In the genomic region with DNA sequence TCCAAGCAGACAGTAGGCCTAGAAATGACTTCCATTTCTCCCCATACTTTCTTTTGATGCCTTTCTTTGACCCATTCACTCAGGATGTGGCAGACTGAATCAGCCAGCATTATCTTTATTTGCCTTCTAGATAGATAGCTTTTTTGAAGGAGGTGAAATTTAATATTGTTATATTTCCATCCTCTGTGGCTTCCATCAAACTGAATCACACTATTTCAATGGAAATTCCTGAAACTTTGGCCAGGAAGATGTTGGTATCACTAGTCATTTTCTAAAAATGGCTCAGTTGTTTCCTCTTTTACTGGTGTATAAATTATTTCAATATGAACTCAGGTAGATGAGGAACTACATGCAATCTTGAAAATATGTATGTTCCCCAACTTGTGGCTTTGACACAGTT, we compare ENCODE assay signal across 19 cellular contexts. TPM values are rescaled to one million over a fixed set of nuclear protein-coding genes. Genes with fewer than 3 reads are reported as not detected.
DNase-seq lines count a peak whose midpoint lies in the region; ATAC-seq, FAIRE-seq and TF ChIP-seq lines count a peak whose summit lies in the region.
"Had no signal": no experiment of that assay in that cellular context is flagged by ENCODE, and none has a peak within 500 bp of the region (broad histone marks: within the 10 kb centered on the region; RNA-seq: fewer than 3 reads in every experiment).

No MANE protein-coding gene starts in this region.

- H3K36me3 ChIP-seq in PC-3 (ENCODE audit: low read depth, low read length) (no peaks in the 10 kb centered on the region), endothelial cell of umbilical vein (ENCODE audit: control insufficient read depth in 2 of 2, extremely low read depth in 1 of 2, insufficient read depth in 2 of 2, low read length in 2 of 2) (no peaks in the 10 kb centered on the region)
- H3K36me3 ChIP-seq: SJSA1 had no signal

- TF ChIP-seq POLR2A in endothelial cell of umbilical vein (IDR thresholded peaks at IDR 0.05; ENCODE audit: low read depth, low read length), result no peak

- no peak for TF ChIP-seq CTCF in PC-3 (conservative IDR thresholded peaks at IDR 0.05; ENCODE audit: low read depth, low read length)
- TF ChIP-seq CTCF in endothelial cell of umbilical vein (IDR thresholded peaks at IDR 0.05; ENCODE audit: extremely low read depth in 1 of 2, insufficient read depth in 1 of 2, low read depth in 1 of 2, low read length in 2 of 2), result no peak
- no peak for TF ChIP-seq CTCF in dorsolateral prefrontal cortex (IDR thresholded peaks at IDR 0.05 in 54 of 56, conservative IDR thresholded peaks at IDR 0.05 in 2 of 56; ENCODE audit: low read depth in 1 of 56, partially characterized antibody in 56 of 56)

- BruUV-seq in PC-3 (replicated peaks; lab: Mats Ljungman, UMichigan) (no TSS peak), endothelial cell of umbilical vein (replicated peaks; lab: Mats Ljungman, UMichigan) (no TSS peak)

- FAIRE-seq in endothelial cell of umbilical vein (lab: Jason Lieb, UNC), result no peak
- FAIRE-seq: GM12891 had no signal

- H3K27me3 ChIP-seq in PC-3 (ENCODE audit: low read length), result no peaks in the 10 kb centered on the region
- H3K27me3 ChIP-seq in endothelial cell of umbilical vein (ENCODE audit: control insufficient read depth in 2 of 2, insufficient read depth in 2 of 2, low read length in 2 of 2), result no peaks in the 10 kb centered on the region
- no peaks in the 10 kb centered on the region for H3K27me3 ChIP-seq in dorsolateral prefrontal cortex
- H3K27me3 ChIP-seq: SJSA1 had no signal

- no peaks in the 10 kb centered on the region for H3K9me2 ChIP-seq in PC-3 (replicated peaks; ENCODE audit: low read length)

- H3K4me2 ChIP-seq in PC-3 (ENCODE audit: low read length), result peak overlapping the region; percentile 20
- peak overlapping the region; percentile 30 for H3K4me2 ChIP-seq in endothelial cell of umbilical vein (ENCODE audit: insufficient read depth, low read length)

- DNase-seq in NOMO-1 treated with DMSO at 0.1 percent for 48 hours (lab: John Stamatoyannopoulos, UW; ENCODE audit: unreplicated experiment) (peak; percentile 68), NOMO-1 (lab: John Stamatoyannopoulos, UW; ENCODE audit: unreplicated experiment in 2 of 2) (no peak), PC-3 (peak; percentile 77), endothelial cell of umbilical vein (ENCODE audit: low read depth, low spot score) (no peak), dorsolateral prefrontal cortex (no peak), midbrain (lab: John Stamatoyannopoulos, UW) (no peak), NK-92 (lab: John Stamatoyannopoulos, UW; ENCODE audit: unreplicated experiment) (no peak)
- DNase-seq: 8988T, DMS153, KBM-7, NCI-H187 treated with DMSO at 0.1 percent for 48 hours, NCI-H510A, NCI-H82 had no signal

- H3F3A ChIP-seq in PC-3 (ENCODE audit: low read length, unreplicated experiment), result no peaks in the 10 kb centered on the region

- POLR2A ChIA-PET in PC-3 (lab: Charles Lee; ENCODE audit: unreplicated experiment), result no interaction called here
- POLR2A ChIA-PET in endothelial cell of umbilical vein (lab: Charles Lee), result no interaction called here

- intact Hi-C loops in PC-3 (cut with micrococcal nuclease) (no loop called here), endothelial cell of umbilical vein (cut with micrococcal nuclease) (no loop called here), dorsolateral prefrontal cortex (cut with DNase I) (no loop called here)

- H3K9me3 ChIP-seq in PC-3 (ENCODE audit: low read length), result no peaks in the 10 kb centered on the region
- H3K9me3 ChIP-seq in endothelial cell of umbilical vein (replicated peaks; ENCODE audit: control insufficient read depth, insufficient read depth, low read length), result no peaks in the 10 kb centered on the region
- H3K9me3 ChIP-seq: SJSA1 had no signal

- H3K4me1 ChIP-seq in PC-3 (ENCODE audit: insufficient read depth, low read length) (peaks cover 16% of the 10 kb centered on the region), endothelial cell of umbilical vein (ENCODE audit: control insufficient read depth, extremely low read depth, insufficient read depth, low read length) (peaks cover 16% of the 10 kb centered on the region)
- H3K4me1 ChIP-seq: SJSA1 had no signal

- dilution Hi-C loops in endothelial cell of umbilical vein (cut with MboI; ENCODE audit: extremely low pct_ligation_motif_present, low sequenced_read_pairs), result no loop called here

- H3K27ac ChIP-seq in PC-3 (ENCODE audit: low read length) (peak overlapping the region; percentile 53), endothelial cell of umbilical vein (ENCODE audit: insufficient read depth, low read depth, low read length) (no peak overlapping the region), dorsolateral prefrontal cortex (no peak overlapping the region)
- H3K27ac ChIP-seq: C4-2B, SJSA1 had no signal

- no peaks in the 10 kb centered on the region for H3K79me2 ChIP-seq in PC-3 (ENCODE audit: low read length)
- H3K79me2 ChIP-seq in endothelial cell of umbilical vein (ENCODE audit: control insufficient read depth, insufficient read depth, low read length), result no peaks in the 10 kb centered on the region

- H4K20me1 ChIP-seq in PC-3 (ENCODE audit: low read length) (no peaks in the 10 kb centered on the region), endothelial cell of umbilical vein (replicated peaks; ENCODE audit: control insufficient read depth, extremely low read depth, insufficient read depth, low read length) (no peaks in the 10 kb centered on the region)

- H3K9ac ChIP-seq in PC-3 (ENCODE audit: low read length) (no peak overlapping the region), endothelial cell of umbilical vein (replicated peaks; ENCODE audit: extremely low read depth, insufficient read depth, low read length) (no peak overlapping the region)

- CTCF ChIA-PET in PC-3 (lab: Charles Lee), result no interaction called here
- CTCF ChIA-PET in endothelial cell of umbilical vein (lab: Charles Lee), result interaction anchor here (1.2 kb wide), 1 partner anchor 195 kb away, joined by 3 read pairs; no protein-coding TSS in a partner anchor

- no peaks in the 10 kb centered on the region for H3K9me1 ChIP-seq in endothelial cell of umbilical vein (replicated peaks; ENCODE audit: control insufficient read depth, extremely low read depth, insufficient read depth, low read length)

- ATAC-seq in PC-3, result peak; percentile 81
- ATAC-seq in HG02571 (IDR thresholded peaks at IDR 0.05; ENCODE audit: unreplicated experiment), result no peak
- ATAC-seq: HCT116 had no signal

- H3K4me3 ChIP-seq in PC-3 (ENCODE audit: low read length), result no peak overlapping the region
- no peak overlapping the region for H3K4me3 ChIP-seq in endothelial cell of umbilical vein (replicated peaks in 1 of 3; ENCODE audit: insufficient read depth in 1 of 3, low read depth in 1 of 3, low read length in 3 of 3)
- H3K4me3 ChIP-seq in dorsolateral prefrontal cortex, result no peak overlapping the region
- H3K4me3 ChIP-seq: SJSA1 had no signal

- H2AFZ ChIP-seq in PC-3 (ENCODE audit: low read length), result peak overlapping the region; percentile 57
- peak overlapping the region; percentile 80 for H2AFZ ChIP-seq in endothelial cell of umbilical vein (ENCODE audit: low read depth, low read length)

TF ChIP-seq in endothelial cell of umbilical vein, 7 proteins besides CTCF, POLR2A, EP300 and RAD21:
- TF ChIP-seq EZH2 (IDR thresholded peaks at IDR 0.05; ENCODE audit: borderline replicate concordance, low read depth, low read length, severe bottlenecking) (no peak), POLR2AphosphoS5 (IDR thresholded peaks at IDR 0.05; ENCODE audit: insufficient read depth, low read depth, low read length) (no peak), FOS (IDR thresholded peaks at IDR 0.05; ENCODE audit: borderline replicate concordance, insufficient read depth, low read length) (no peak), MYC (IDR thresholded peaks at IDR 0.05; ENCODE audit: low read depth, low read length) (no peak), JUN (IDR thresholded peaks at IDR 0.05; ENCODE audit: borderline replicate concordance, insufficient read depth, insufficient read length, low read depth) (no peak), GATA2 (IDR thresholded peaks at IDR 0.05; ENCODE audit: insufficient read depth, insufficient read length, low read depth, low read length) (peak; percentile 13)
- TF ChIP-seq, protein P1, sequence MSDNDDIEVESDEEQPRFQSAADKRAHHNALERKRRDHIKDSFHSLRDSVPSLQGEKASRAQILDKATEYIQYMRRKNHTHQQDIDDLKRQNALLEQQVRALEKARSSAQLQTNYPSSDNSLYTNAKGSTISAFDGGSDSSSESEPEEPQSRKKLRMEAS (IDR thresholded peaks at IDR 0.05; ENCODE audit: insufficient read depth, insufficient read length), result no peak

RNA-seq across cellular contexts. Expression of a gene that starts 17.9 kb away (rescaled TPM):
- total RNA-seq in PC-3 (2014; rRNA removed) (not detected in 2 replicates), endothelial cell of umbilical vein (not detected in 2 replicates), dorsolateral prefrontal cortex (10 to 100 TPM in 2 of 120 experiments, 1 to 10 TPM in 118; 1.8 to 10.8 (median 5.8) TPM)
- polyA plus RNA-seq in endothelial cell of umbilical vein, result not detected in 2 replicates
- not detected in 2 replicates for polyA plus RNA-seq in endothelial cell of umbilical vein (2011; cell fraction: cytosol; rRNA removed)
- not detected in 2 replicates for polyA plus RNA-seq in endothelial cell of umbilical vein (2011; cell fraction: nucleus; rRNA removed)
- polyA plus RNA-seq in endothelial cell of umbilical vein (2012), result not detected in 2 replicates
- polyA minus RNA-seq in endothelial cell of umbilical vein, result not detected in 2 replicates
- not detected for polyA minus RNA-seq in endothelial cell of umbilical vein (2011; cell fraction: cytosol; rRNA and poly(A)+ RNA removed)
- polyA minus RNA-seq in endothelial cell of umbilical vein (2011; cell fraction: nucleus; rRNA and poly(A)+ RNA removed), result not detected in 2 replicates
- total RNA-seq: MCF 10A, SJSA1 had no signal

Comparison
In these comparisons a context has a peak if more than half of its experiments do, and no peak if none do; other contexts are left out.
1. DNase-seq: peak in NOMO-1 treated with DMSO at 0.1 percent for 48 hours (single experiment) and PC-3 (single experiment); none in NOMO-1 (0 of 2), endothelial cell of umbilical vein (single experiment), dorsolateral prefrontal cortex (0 of 10), midbrain (single experiment) and NK-92 (single experiment).